Comparison of ENCODE assay signal across 18 cellular contexts in genomic region chr14:34363733-34364134, GRCh38.
DNase-seq lines count a peak whose midpoint lies in the region; ATAC-seq, FAIRE-seq and TF ChIP-seq lines count a peak whose summit lies in the region.
"Had no signal": no experiment of that assay in that cellular context is flagged by ENCODE, and none has a peak within 500 bp of the region (broad histone marks: within the 10 kb centered on the region; RNA-seq: fewer than 3 reads in every experiment).

No MANE protein-coding gene starts in this region.

- H3K4me3 ChIP-seq in Loucy (ENCODE audit: low read length, poor library complexity, severe bottlenecking) (no peak overlapping the region), bronchial epithelial cell (ENCODE audit: low read depth, low read length) (no peak overlapping the region), left lung (no peak overlapping the region)

- H3K36me3 ChIP-seq in Loucy (ENCODE audit: insufficient read depth, low read length) (no peaks in the 10 kb centered on the region), bronchial epithelial cell (ENCODE audit: control insufficient read depth, insufficient read depth, low read length) (no peaks in the 10 kb centered on the region), left lung (no peaks in the 10 kb centered on the region)

- H3K9me3 ChIP-seq in Loucy (ENCODE audit: insufficient read depth, low read depth, low read length) (no peaks in the 10 kb centered on the region), left lung (no peaks in the 10 kb centered on the region)

- H2AFZ ChIP-seq in Loucy (ENCODE audit: low read length): 0 out of 2 replicates have a peak overlapping the region, but pooled peaks have one; percentile 2

- no peaks in the 10 kb centered on the region for H3F3A ChIP-seq in Loucy (ENCODE audit: low read depth)

- no TSS peak for BruUV-seq in Calu3 (replicated peaks; lab: Mats Ljungman, UMichigan)

- peak overlapping the region; percentile 85 for H3K27ac Mint-ChIP-seq in Calu3 (ENCODE audit: unreplicated experiment)
- H3K27ac Mint-ChIP-seq: brain had no signal

- no peak overlapping the region for H3K9ac ChIP-seq in Loucy (ENCODE audit: low read depth, low read length, poor library complexity, severe bottlenecking)

- TF ChIP-seq CTCF in Calu3 (IDR thresholded peaks at IDR 0.05; ENCODE audit: unreplicated experiment): no peak
- no peak for TF ChIP-seq CTCF in Loucy (conservative IDR thresholded peaks at IDR 0.05; ENCODE audit: low read length)
- TF ChIP-seq CTCF in bronchial epithelial cell (IDR thresholded peaks at IDR 0.05; ENCODE audit: insufficient read depth, low read length, severe bottlenecking): no peak
- no peak for TF ChIP-seq CTCF in left lung (IDR thresholded peaks at IDR 0.05)

- no peak for DNase-seq in Calu3
- peak; percentile 23 for DNase-seq in bronchial epithelial cell (ENCODE audit: low read depth)
- DNase-seq in left lung: no peak
- no peak for DNase-seq in KBM-7
- no peak for DNase-seq in NCI-H1436 treated with DMSO at 0.1 percent for 48 hours (lab: John Stamatoyannopoulos, UW)
- no peak for DNase-seq in NCI-H2227 treated with DMSO at 0.1 percent for 48 hours (lab: John Stamatoyannopoulos, UW)
- DNase-seq in germinal center (ENCODE audit: low spot score): no peak
- DNase-seq: activated CD8-positive, alpha-beta memory T cell treated with anti-CD3 and anti-CD28 coated beads for 24 hours; activated effector memory CD4-positive, alpha-beta T cell treated with Interleukin-2 at 50 U/mL for 16 hours; foreskin melanocyte; H7; NCI-H1092 treated with DMSO at 0.1 percent for 48 hours; NK-92 treated with Interleukin-12 subunit alpha and Interleukin-12 subunit beta, amount 100 ng/mL, for 24 hours; occipital lobe; stimulated activated CD4-positive, alpha-beta T cell treated with anti-CD3 and anti-CD28 coated beads, Interleukin-4, amount 100 ng/mL, for 24 hours had no signal

- H3K27me3 ChIP-seq in Loucy (ENCODE audit: insufficient read depth, low read length, poor library complexity, severe bottlenecking) (no peaks in the 10 kb centered on the region), bronchial epithelial cell (ENCODE audit: control insufficient read depth, insufficient read depth, low read length) (no peaks in the 10 kb centered on the region), left lung (no peaks in the 10 kb centered on the region)

- peaks cover 48% of the 10 kb centered on the region for H3K4me1 Mint-ChIP-seq in Calu3 (ENCODE audit: low read depth, unreplicated experiment)

- H3K9me3 Mint-ChIP-seq in Calu3 (ENCODE audit: low read depth, unreplicated experiment): no peaks in the 10 kb centered on the region
- H3K9me3 Mint-ChIP-seq: brain had no signal

- in situ Hi-C loops in KBM-7 (cut with MboI; ENCODE audit: low pct_unique_long_range_greater_than_20kb, low sequenced_read_pairs): no loop called here

- H4K20me1 ChIP-seq in Loucy (ENCODE audit: insufficient read depth, low read length, poor library complexity, severe bottlenecking): no peaks in the 10 kb centered on the region

- no peaks in the 10 kb centered on the region for H3K27me3 Mint-ChIP-seq in Calu3 (ENCODE audit: unreplicated experiment)
- H3K27me3 Mint-ChIP-seq: brain had no signal

- H3K4me3 Mint-ChIP-seq in Calu3 (ENCODE audit: low read depth, unreplicated experiment): peak overlapping the region; percentile 41
- H3K4me3 Mint-ChIP-seq: brain had no signal

- CTCF ChIA-PET in Calu3 (lab: Charles Lee): interaction anchor here (0.5 to 1.4 kb wide), 3 partner anchors 73 to 135 kb away, joined by 3 to 5 read pairs (median 3); no protein-coding TSS in a partner anchor

- H3K36me3 Mint-ChIP-seq in Calu3 (ENCODE audit: insufficient read depth, unreplicated experiment): no peaks in the 10 kb centered on the region
- H3K36me3 Mint-ChIP-seq: brain had no signal

- H3K27ac ChIP-seq in left lung: peak overlapping the region in 1 of 2 donors; percentile 14

- no peaks in the 10 kb centered on the region for H3K79me2 ChIP-seq in Loucy (ENCODE audit: insufficient read depth, low read length)

- no peak for FAIRE-seq in bronchial epithelial cell (lab: Jason Lieb, UNC)
- FAIRE-seq: TTC549 had no signal

- no peaks in the 10 kb centered on the region for H3K4me1 ChIP-seq in Loucy (ENCODE audit: insufficient read depth, low read length, poor library complexity, severe bottlenecking)
- H3K4me1 ChIP-seq in left lung: peaks cover 12 to 51% of the 10 kb centered on the region in 2 donors

- H3K9me2 ChIP-seq in Loucy (replicated peaks; ENCODE audit: low read depth, low read length): no peaks in the 10 kb centered on the region

- ATAC-seq in left lung: peak; percentile 45

- intact Hi-C loops in Calu3 (cut with micrococcal nuclease; ENCODE audit: unreplicated experiment): no loop called here
- intact Hi-C loops in left lung (cut with DNase I): no loop called here

- H3K4me2 ChIP-seq in Loucy (ENCODE audit: low read depth, low read length, poor library complexity, severe bottlenecking): no peak overlapping the region
